In the genomic region with DNA sequence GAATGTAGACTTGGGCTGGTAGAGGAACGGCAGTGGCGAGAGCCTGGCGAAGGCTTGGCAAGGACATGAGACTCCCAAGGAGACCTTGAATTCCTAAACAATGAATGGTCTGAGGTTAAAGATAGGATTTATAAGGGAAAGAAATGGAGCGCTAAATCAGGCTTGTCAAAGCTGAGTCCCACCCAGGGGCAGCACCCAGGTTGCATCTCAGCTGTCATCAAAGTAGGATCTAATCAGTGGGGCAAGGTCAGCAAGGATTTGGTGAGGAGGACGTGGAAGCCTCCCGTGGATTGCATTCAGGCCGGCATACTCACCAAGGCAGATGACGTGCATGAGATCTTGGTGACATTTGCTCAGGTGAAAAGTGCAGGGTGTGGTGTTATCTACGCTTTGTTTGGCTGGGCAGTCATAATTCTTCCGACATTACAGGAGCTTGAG, we compare ENCODE assay signal across 26 cellular contexts.
A peak's percentile ranks its signal among the peaks of the same experiment; 100 is the strongest.
DNase-seq lines count a peak whose midpoint lies in the region; ATAC-seq, FAIRE-seq and TF ChIP-seq lines count a peak whose summit lies in the region.
"Had no signal": no experiment of that assay in that cellular context is flagged by ENCODE, and none has a peak within 500 bp of the region (broad histone marks: within the 10 kb centered on the region; RNA-seq: fewer than 3 reads in every experiment).

No MANE protein-coding gene starts in this region.

- H3K79me1 ChIP-seq in IMR-90 (ENCODE audit: low read depth in 1 of 2, low read length in 2 of 2), result peaks cover 0 to 3% of the 10 kb centered on the region in 2 experiments; a peak in 1 of 4 replicates

- H4K20me1 ChIP-seq in IMR-90 (ENCODE audit: insufficient read depth, low read length), result no peaks in the 10 kb centered on the region
- no peaks in the 10 kb centered on the region for H4K20me1 ChIP-seq in neural progenitor cell (ENCODE audit: low read depth)

- H3K4me1 Mint-ChIP-seq in mesothelial cell of epicardium (peaks cover 26% of the 10 kb centered on the region), neural progenitor cell (peaks cover 3% of the 10 kb centered on the region)
- H3K4me1 Mint-ChIP-seq: activated CD4-positive, alpha-beta memory T cell treated with anti-CD3 and anti-CD28 coated beads, Interleukin-2, amount 10 ng/mL, durations not matched to agents 7 days and 5 days; WTC11 had no signal

- H2BK15ac ChIP-seq in IMR-90 (ENCODE audit: low read depth, low read length), result peak overlapping the region; percentile 74; the same call in 2 of the 3 replicates

- H3K9me1 ChIP-seq in IMR-90 (ENCODE audit: insufficient read depth, low read length), result 0 out of 2 replicates have a peak, but pooled peaks cover 3% of the 10 kb centered on the region

- H2BK120ac ChIP-seq in IMR-90 (ENCODE audit: low read depth, low read length), result peak overlapping the region; percentile 85

- no peaks in the 10 kb centered on the region for H3K79me2 ChIP-seq in neural progenitor cell (ENCODE audit: low read depth)

- peak overlapping the region; percentile 92 for H3K14ac ChIP-seq in IMR-90 (replicated peaks; ENCODE audit: low read depth, low read length)

- peak overlapping the region; percentile 94 for H2BK20ac ChIP-seq in IMR-90 (ENCODE audit: low read depth, low read length)

- H3K18ac ChIP-seq in IMR-90 (ENCODE audit: low read depth, low read length), result peak overlapping the region; percentile 81

- H3K4me3 Mint-ChIP-seq in mesothelial cell of epicardium (no peak overlapping the region), neural progenitor cell (no peak overlapping the region)
- H3K4me3 Mint-ChIP-seq: activated CD4-positive, alpha-beta memory T cell treated with anti-CD3 and anti-CD28 coated beads, Interleukin-2, amount 10 ng/mL, durations not matched to agents 7 days and 5 days; CD8-positive, alpha-beta T cell; natural killer cell treated with Interleukin-12 subunit alpha and Interleukin-12 subunit beta and Interleukin-15 and Interleukin-18, amount 100 ng/mL, for 72 hours; WTC11 had no signal

- POLR2A ChIA-PET in IMR-90 (lab: Charles Lee; ENCODE audit: unreplicated experiment), result no interaction called here

- peaks cover 8% of the 10 kb centered on the region for H3K4me1 ChIP-seq in IMR-90 (ENCODE audit: control insufficient read depth, insufficient read depth, low read length)
- H3K4me1 ChIP-seq in neural progenitor cell, result no peaks in the 10 kb centered on the region
- H3K4me1 ChIP-seq: left lung, vagina had no signal

- peaks cover 12% of the 10 kb centered on the region for H3K9me3 Mint-ChIP-seq in mesothelial cell of epicardium
- H3K9me3 Mint-ChIP-seq in neural progenitor cell, result no peaks in the 10 kb centered on the region
- H3K9me3 Mint-ChIP-seq: activated CD4-positive, alpha-beta memory T cell treated with anti-CD3 and anti-CD28 coated beads, Interleukin-2, amount 10 ng/mL, durations not matched to agents 7 days and 5 days; CD8-positive, alpha-beta T cell; natural killer cell treated with Interleukin-12 subunit alpha and Interleukin-12 subunit beta and Interleukin-15 and Interleukin-18, amount 100 ng/mL, for 72 hours; WTC11 had no signal

- H4K91ac ChIP-seq in IMR-90 (ENCODE audit: insufficient read depth, low read depth, low read length), result peak overlapping the region; percentile 76

- in situ Hi-C loops in IMR-90 (cut with MboI; ENCODE audit: low sequenced_read_pairs), result no loop called here

- WGBS in IMR-90 (ENCODE audit: extremely low coverage in 2 of 2, insufficient read length in 1 of 2), 2 experiments, result 90% methylated on average over 2 of the region's 10 CpGs; no CpG with 5 or more reads in 1 of the 2 experiments

- no peaks in the 10 kb centered on the region for H3F3A ChIP-seq in neural progenitor cell (ENCODE audit: low read depth)

- no peak for TF ChIP-seq RAD21 in IMR-90 (IDR thresholded peaks at IDR 0.05; ENCODE audit: low read length)

- H2AK5ac ChIP-seq in IMR-90 (ENCODE audit: low read depth, low read length), result peak overlapping the region; percentile 95

- H3K9me3 ChIP-seq in IMR-90 (ENCODE audit: control insufficient read depth, insufficient read depth, low read length) (peaks cover 4% of the 10 kb centered on the region), neural progenitor cell (ENCODE audit: low read depth) (no peaks in the 10 kb centered on the region)
- H3K9me3 ChIP-seq: left lung, sigmoid colon, vagina had no signal

- TF ChIP-seq CTCF in IMR-90 (conservative IDR thresholded peaks at IDR 0.05; ENCODE audit: low read depth, low read length) (no peak), mesothelial cell of epicardium (IDR thresholded peaks at IDR 0.05; ENCODE audit: unreplicated experiment) (no peak), neural progenitor cell (IDR thresholded peaks at IDR 0.05) (no peak)

- H2AK9ac ChIP-seq in IMR-90 (replicated peaks; ENCODE audit: low read depth, low read length, poor library complexity), result no peak overlapping the region

- no peaks in the 10 kb centered on the region for H3K27me3 Mint-ChIP-seq in mesothelial cell of epicardium (ENCODE audit: low read depth)
- peaks cover 6% of the 10 kb centered on the region for H3K27me3 Mint-ChIP-seq in neural progenitor cell (ENCODE audit: insufficient read depth, low read depth)

- H3K56ac ChIP-seq in IMR-90 (ENCODE audit: extremely low read depth, insufficient read depth, low read length), result no peak overlapping the region

- dilution Hi-C loops in IMR-90 (cut with HindIII; ENCODE audit: low sequenced_read_pairs, unreplicated experiment), result no loop called here

- H3K27me3 ChIP-seq in IMR-90 (ENCODE audit: control insufficient read depth, insufficient read depth, low read length) (no peaks in the 10 kb centered on the region), neural progenitor cell (no peaks in the 10 kb centered on the region)
- H3K27me3 ChIP-seq: left lung, sigmoid colon, vagina had no signal

- peak overlapping the region; percentile 48 for H3K27ac Mint-ChIP-seq in mesothelial cell of epicardium
- H3K27ac Mint-ChIP-seq in neural progenitor cell, result no peak overlapping the region
- H3K27ac Mint-ChIP-seq: activated CD4-positive, alpha-beta memory T cell treated with anti-CD3 and anti-CD28 coated beads, Interleukin-2, amount 10 ng/mL, durations not matched to agents 7 days and 5 days; CD8-positive, alpha-beta T cell; natural killer cell treated with Interleukin-12 subunit alpha and Interleukin-12 subunit beta and Interleukin-15 and Interleukin-18, amount 100 ng/mL, for 72 hours; WTC11 had no signal

- H3K4me3 ChIP-seq in IMR-90 (ENCODE audit: insufficient read depth, low read depth, low read length) (no peak overlapping the region), neural progenitor cell (no peak overlapping the region)
- H3K4me3 ChIP-seq: GM12878, left lung, sigmoid colon, vagina had no signal

- H3K23ac ChIP-seq in IMR-90 (ENCODE audit: low read depth, low read length), result peak overlapping the region; percentile 53; the same call in 1 of the 2 replicates

- CTCF ChIA-PET in IMR-90 (lab: Yijun Ruan, JAX), result no interaction called here

- peak overlapping the region; percentile 62 to 74; a peak in 3 of 4 replicates for H4K8ac ChIP-seq in IMR-90 (ENCODE audit: low read depth in 2 of 2, low read length in 2 of 2)

- H2AFZ ChIP-seq in IMR-90 (replicated peaks; ENCODE audit: low read length, poor library complexity) (no peak overlapping the region), neural progenitor cell (replicated peaks) (no peak overlapping the region)

- H3K4me2 ChIP-seq in IMR-90 (ENCODE audit: low read depth, low read length) (no peak overlapping the region), neural progenitor cell (no peak overlapping the region)

- H3K9ac ChIP-seq in IMR-90 (ENCODE audit: low read depth, low read length), result no peak overlapping the region
- no peak overlapping the region for H3K9ac ChIP-seq in neural progenitor cell

- H3K27ac ChIP-seq in IMR-90 (ENCODE audit: insufficient read depth, low read length) (no peak overlapping the region; the same call in 1 of the 2 replicates), neural progenitor cell (no peak overlapping the region)
- H3K27ac ChIP-seq: left lung, sigmoid colon, vagina had no signal

- DNase-seq in IMR-90, result no peak
- peak; percentile 43 for DNase-seq in amniotic epithelial cell (ENCODE audit: low read depth)
- DNase-seq in mesothelial cell of epicardium (ENCODE audit: low spot score in 2 of 2, unreplicated experiment in 2 of 2), result no peak
- peak; percentile 63 for DNase-seq in urothelium cell line (ENCODE audit: low spot score)
- no peak for DNase-seq in dermis blood vessel endothelial cell
- no peak for DNase-seq in HT-29 (ENCODE audit: low spot score)
- no peak for DNase-seq in neural progenitor cell (ENCODE audit: low spot score)
- DNase-seq: activated CD4-positive, alpha-beta memory T cell treated with anti-CD3 and anti-CD28 coated beads, Interleukin-2, amount 10 ng/mL, durations not matched to agents 7 days and 5 days; activated gamma-delta T cell treated with Interleukin-2 at 50 U/mL for 16 hours; activated T-cell treated with anti-CD3 and anti-CD28 coated beads for 4 hours; amniotic stem cell; caudate nucleus; CD8-positive, alpha-beta T cell; foreskin fibroblast; Kasumi-1; left lung; NCI-H1092 treated with DMSO at 0.1 percent for 48 hours; NCI-H2029 treated with DMSO at 0.1 percent for 48 hours; NCI-H446 treated with DMSO at 0.1 percent for 48 hours; posterior cingulate gyrus; sigmoid colon; T-helper 9 cell had no signal

- peak overlapping the region; percentile 19 for H2BK5ac ChIP-seq in IMR-90 (ENCODE audit: low read depth, low read length, poor library complexity, severe bottlenecking)

- H3K4ac ChIP-seq in IMR-90 (ENCODE audit: low read depth, low read length), result peak overlapping the region; percentile 39

- ATAC-seq in IMR-90 (ENCODE audit: low read depth), result no peak
- ATAC-seq: CD8-positive, alpha-beta T cell; GM12878; left lung; natural killer cell treated with Interleukin-12 subunit alpha and Interleukin-12 subunit beta and Interleukin-15 and Interleukin-18, amount 100 ng/mL, for 72 hours; WTC11 had no signal

- peak overlapping the region; percentile 67; the same call in 1 of the 2 replicates for H4K5ac ChIP-seq in IMR-90 (ENCODE audit: low read depth, low read length)

- BruUV-seq in IMR-90 (replicated peaks; lab: Mats Ljungman, UMichigan), result no TSS peak

- no peak for TF ChIP-seq POLR2A in IMR-90 (IDR thresholded peaks at IDR 0.05; ENCODE audit: low read depth, low read length)

- H3K36me3 Mint-ChIP-seq in mesothelial cell of epicardium (no peaks in the 10 kb centered on the region), neural progenitor cell (no peaks in the 10 kb centered on the region)
- H3K36me3 Mint-ChIP-seq: CD8-positive, alpha-beta T cell; natural killer cell treated with Interleukin-12 subunit alpha and Interleukin-12 subunit beta and Interleukin-15 and Interleukin-18, amount 100 ng/mL, for 72 hours; WTC11 had no signal

- intact Hi-C loops in IMR-90 (cut with micrococcal nuclease), result no loop called here

- FAIRE-seq in urothelium cell line (lab: Jason Lieb, UNC), result no peak
- FAIRE-seq: GM12878 had no signal

- H3K36me3 ChIP-seq in IMR-90 (ENCODE audit: control insufficient read depth, insufficient read depth, low read length) (no peaks in the 10 kb centered on the region), neural progenitor cell (no peaks in the 10 kb centered on the region)
- H3K36me3 ChIP-seq: left lung, sigmoid colon, vagina had no signal

Comparison
In these comparisons a context has a peak if more than half of its experiments do, and no peak if none do; other contexts are left out.
1. DNase-seq: peak in amniotic epithelial cell (single experiment) and urothelium cell line (single experiment); none in IMR-90 (single experiment), mesothelial cell of epicardium (0 of 2), dermis blood vessel endothelial cell (single experiment), HT-29 (single experiment) and neural progenitor cell (single experiment).